ENCODE assay signal across 1 cellular context in the genomic region with DNA sequence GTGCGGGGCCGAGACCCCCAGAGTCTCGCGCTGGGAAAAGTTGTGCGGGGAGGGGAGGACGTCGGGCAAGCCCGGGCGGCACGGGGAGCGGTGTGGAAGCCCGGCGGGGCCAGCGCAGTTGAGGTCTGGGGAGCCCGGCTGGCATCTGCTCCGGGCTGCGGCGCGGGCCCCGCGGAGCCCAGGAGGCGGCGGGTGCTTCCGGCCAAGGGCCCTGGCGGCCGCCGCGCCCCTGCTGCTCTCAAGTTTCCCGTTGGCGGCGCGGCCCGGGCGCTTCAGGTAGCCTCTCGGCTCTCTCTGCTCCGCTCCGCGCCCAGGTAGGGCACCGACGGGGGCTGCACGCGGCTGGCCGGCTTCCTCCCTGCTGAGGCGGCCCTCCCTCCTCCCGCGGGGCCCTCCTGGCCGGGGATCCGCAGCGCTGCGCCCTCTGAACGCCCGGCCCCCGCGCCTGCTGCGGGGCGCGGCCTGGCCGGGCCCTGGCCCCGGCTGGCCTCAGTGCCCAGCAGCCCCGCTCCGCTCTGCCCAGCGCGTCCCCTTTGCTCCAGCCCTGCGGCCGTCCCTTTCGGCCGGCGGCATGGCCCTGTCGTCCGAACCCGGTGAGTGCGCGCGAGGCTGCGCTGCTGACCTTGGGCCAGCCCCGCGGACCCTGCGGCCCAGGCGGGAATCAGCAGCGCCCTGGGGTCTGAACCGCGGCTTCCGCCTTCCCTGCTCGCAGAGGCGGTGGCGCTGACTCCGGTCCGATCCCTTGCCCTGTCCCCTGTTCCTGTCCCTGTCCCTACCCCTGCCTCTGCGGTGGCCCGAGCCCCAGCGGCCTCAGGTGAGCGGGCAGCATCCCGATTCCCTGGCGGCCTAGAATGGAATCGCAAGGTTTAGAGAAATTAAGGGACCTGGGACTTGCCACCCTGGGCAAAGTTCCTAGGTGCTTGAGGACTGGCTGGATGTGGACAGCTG.
TF ChIP-seq lines count a peak whose summit lies in the region.

No MANE protein-coding gene starts in this region.

TF ChIP-seq in HepG2, 621 proteins besides CTCF, POLR2A, EP300 and RAD21 (continued from another document and continues in another):
- no peak for TF ChIP-seq EEA1 (CRISPR knock-in tag; IDR thresholded peaks at IDR 0.05; ENCODE audit: borderline replicate concordance)
- TF ChIP-seq KDM5B (CRISPR knock-in tag; IDR thresholded peaks at IDR 0.05; ENCODE audit: borderline replicate concordance) = no peak
- TF ChIP-seq, protein P1, sequence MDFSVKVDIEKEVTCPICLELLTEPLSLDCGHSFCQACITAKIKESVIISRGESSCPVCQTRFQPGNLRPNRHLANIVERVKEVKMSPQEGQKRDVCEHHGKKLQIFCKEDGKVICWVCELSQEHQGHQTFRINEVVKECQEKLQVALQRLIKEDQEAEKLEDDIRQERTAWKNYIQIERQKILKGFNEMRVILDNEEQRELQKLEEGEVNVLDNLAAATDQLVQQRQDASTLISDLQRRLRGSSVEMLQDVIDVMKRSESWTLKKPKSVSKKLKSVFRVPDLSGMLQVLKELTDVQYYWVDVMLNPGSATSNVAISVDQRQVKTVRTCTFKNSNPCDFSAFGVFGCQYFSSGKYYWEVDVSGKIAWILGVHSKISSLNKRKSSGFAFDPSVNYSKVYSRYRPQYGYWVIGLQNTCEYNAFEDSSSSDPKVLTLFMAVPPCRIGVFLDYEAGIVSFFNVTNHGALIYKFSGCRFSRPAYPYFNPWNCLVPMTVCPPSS (IDR thresholded peaks at IDR 0.05) = no peak
- no peak for TF ChIP-seq ZNF441 (CRISPR knock-in tag; IDR thresholded peaks at IDR 0.05; ENCODE audit: borderline replicate concordance)
- TF ChIP-seq CENPX (CRISPR knock-in tag; IDR thresholded peaks at IDR 0.05) = no peak
- no peak for TF ChIP-seq ZNF44 (CRISPR knock-in tag; IDR thresholded peaks at IDR 0.05)
- no peak for TF ChIP-seq ZMYM4 (CRISPR knock-in tag; IDR thresholded peaks at IDR 0.05)
- TF ChIP-seq, protein P2, sequence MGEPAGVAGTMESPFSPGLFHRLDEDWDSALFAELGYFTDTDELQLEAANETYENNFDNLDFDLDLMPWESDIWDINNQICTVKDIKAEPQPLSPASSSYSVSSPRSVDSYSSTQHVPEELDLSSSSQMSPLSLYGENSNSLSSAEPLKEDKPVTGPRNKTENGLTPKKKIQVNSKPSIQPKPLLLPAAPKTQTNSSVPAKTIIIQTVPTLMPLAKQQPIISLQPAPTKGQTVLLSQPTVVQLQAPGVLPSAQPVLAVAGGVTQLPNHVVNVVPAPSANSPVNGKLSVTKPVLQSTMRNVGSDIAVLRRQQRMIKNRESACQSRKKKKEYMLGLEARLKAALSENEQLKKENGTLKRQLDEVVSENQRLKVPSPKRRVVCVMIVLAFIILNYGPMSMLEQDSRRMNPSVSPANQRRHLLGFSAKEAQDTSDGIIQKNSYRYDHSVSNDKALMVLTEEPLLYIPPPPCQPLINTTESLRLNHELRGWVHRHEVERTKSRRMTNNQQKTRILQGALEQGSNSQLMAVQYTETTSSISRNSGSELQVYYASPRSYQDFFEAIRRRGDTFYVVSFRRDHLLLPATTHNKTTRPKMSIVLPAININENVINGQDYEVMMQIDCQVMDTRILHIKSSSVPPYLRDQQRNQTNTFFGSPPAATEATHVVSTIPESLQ (CRISPR knock-in tag; conservative IDR thresholded peaks at IDR 0.05) = no peak
- TF ChIP-seq, protein P3, sequence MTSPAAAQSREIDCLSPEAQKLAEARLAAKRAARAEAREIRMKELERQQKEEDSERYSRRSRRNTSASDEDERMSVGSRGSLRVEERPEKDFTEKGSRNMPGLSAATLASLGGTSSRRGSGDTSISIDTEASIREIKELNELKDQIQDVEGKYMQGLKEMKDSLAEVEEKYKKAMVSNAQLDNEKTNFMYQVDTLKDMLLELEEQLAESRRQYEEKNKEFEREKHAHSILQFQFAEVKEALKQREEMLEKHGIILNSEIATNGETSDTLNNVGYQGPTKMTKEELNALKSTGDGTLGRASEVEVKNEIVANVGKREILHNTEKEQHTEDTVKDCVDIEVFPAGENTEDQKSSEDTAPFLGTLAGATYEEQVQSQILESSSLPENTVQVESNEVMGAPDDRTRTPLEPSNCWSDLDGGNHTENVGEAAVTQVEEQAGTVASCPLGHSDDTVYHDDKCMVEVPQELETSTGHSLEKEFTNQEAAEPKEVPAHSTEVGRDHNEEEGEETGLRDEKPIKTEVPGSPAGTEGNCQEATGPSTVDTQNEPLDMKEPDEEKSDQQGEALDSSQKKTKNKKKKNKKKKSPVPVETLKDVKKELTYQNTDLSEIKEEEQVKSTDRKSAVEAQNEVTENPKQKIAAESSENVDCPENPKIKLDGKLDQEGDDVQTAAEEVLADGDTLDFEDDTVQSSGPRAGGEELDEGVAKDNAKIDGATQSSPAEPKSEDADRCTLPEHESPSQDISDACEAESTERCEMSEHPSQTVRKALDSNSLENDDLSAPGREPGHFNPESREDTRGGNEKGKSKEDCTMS (CRISPR knock-in tag; conservative IDR thresholded peaks at IDR 0.05) = no peak
- TF ChIP-seq, protein P4, sequence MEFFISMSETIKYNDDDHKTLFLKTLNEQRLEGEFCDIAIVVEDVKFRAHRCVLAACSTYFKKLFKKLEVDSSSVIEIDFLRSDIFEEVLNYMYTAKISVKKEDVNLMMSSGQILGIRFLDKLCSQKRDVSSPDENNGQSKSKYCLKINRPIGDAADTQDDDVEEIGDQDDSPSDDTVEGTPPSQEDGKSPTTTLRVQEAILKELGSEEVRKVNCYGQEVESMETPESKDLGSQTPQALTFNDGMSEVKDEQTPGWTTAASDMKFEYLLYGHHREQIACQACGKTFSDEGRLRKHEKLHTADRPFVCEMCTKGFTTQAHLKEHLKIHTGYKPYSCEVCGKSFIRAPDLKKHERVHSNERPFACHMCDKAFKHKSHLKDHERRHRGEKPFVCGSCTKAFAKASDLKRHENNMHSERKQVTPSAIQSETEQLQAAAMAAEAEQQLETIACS (CRISPR knock-in tag; IDR thresholded peaks at IDR 0.05) = no peak
- TF ChIP-seq YEATS4 (CRISPR knock-in tag; IDR thresholded peaks at IDR 0.05; ENCODE audit: borderline replicate concordance) = 0 out of 2 replicates have a peak, but pooled peaks have one; percentile 19
- TF ChIP-seq KDM4B (CRISPR knock-in tag; IDR thresholded peaks at IDR 0.05) = no peak
- no peak for TF ChIP-seq ZNF343 (CRISPR knock-in tag; IDR thresholded peaks at IDR 0.05)
- no peak for TF ChIP-seq ZNF605 (CRISPR knock-in tag; IDR thresholded peaks at IDR 0.05)
- TF ChIP-seq ZSCAN22 (CRISPR knock-in tag; IDR thresholded peaks at IDR 0.05) = no peak
- TF ChIP-seq ZNF720 (CRISPR knock-in tag; IDR thresholded peaks at IDR 0.05) = no peak
- no peak for TF ChIP-seq ZFAT (CRISPR knock-in tag; conservative IDR thresholded peaks at IDR 0.05)
- TF ChIP-seq RBFOX2 (IDR thresholded peaks at IDR 0.05; ENCODE audit: low read depth, low read length) = no peak
- TF ChIP-seq JUNB (CRISPR knock-in tag; IDR thresholded peaks at IDR 0.05; ENCODE audit: borderline replicate concordance) = no peak
- TF ChIP-seq, protein P5, sequence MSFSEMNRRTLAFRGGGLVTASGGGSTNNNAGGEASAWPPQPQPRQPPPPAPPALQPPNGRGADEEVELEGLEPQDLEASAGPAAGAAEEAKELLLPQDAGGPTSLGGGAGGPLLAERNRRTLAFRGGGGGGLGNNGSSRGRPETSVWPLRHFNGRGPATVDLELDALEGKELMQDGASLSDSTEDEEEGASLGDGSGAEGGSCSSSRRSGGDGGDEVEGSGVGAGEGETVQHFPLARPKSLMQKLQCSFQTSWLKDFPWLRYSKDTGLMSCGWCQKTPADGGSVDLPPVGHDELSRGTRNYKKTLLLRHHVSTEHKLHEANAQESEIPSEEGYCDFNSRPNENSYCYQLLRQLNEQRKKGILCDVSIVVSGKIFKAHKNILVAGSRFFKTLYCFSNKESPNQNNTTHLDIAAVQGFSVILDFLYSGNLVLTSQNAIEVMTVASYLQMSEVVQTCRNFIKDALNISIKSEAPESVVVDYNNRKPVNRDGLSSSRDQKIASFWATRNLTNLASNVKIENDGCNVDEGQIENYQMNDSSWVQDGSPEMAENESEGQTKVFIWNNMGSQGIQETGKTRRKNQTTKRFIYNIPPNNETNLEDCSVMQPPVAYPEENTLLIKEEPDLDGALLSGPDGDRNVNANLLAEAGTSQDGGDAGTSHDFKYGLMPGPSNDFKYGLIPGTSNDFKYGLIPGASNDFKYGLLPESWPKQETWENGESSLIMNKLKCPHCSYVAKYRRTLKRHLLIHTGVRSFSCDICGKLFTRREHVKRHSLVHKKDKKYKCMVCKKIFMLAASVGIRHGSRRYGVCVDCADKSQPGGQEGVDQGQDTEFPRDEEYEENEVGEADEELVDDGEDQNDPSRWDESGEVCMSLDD (CRISPR knock-in tag; IDR thresholded peaks at IDR 0.05; ENCODE audit: borderline replicate concordance) = no peak
- no peak for TF ChIP-seq ZNF713 (CRISPR knock-in tag; IDR thresholded peaks at IDR 0.05)
- no peak for TF ChIP-seq ZNF382 (CRISPR knock-in tag; IDR thresholded peaks at IDR 0.05; ENCODE audit: borderline replicate concordance)
- no peak for TF ChIP-seq ZIK1 (CRISPR knock-in tag; IDR thresholded peaks at IDR 0.05; ENCODE audit: borderline replicate concordance, low read depth)
- TF ChIP-seq ZNF737 (CRISPR knock-in tag; IDR thresholded peaks at IDR 0.05; ENCODE audit: borderline replicate concordance) = no peak
- no peak for TF ChIP-seq TARDBP (CRISPR knock-in tag; IDR thresholded peaks at IDR 0.05)
- no peak for TF ChIP-seq ZNF616 (CRISPR knock-in tag; IDR thresholded peaks at IDR 0.05; ENCODE audit: low read depth)
- no peak for TF ChIP-seq IRF2 (CRISPR knock-in tag; IDR thresholded peaks at IDR 0.05)
- TF ChIP-seq KDM2A (CRISPR knock-in tag; IDR thresholded peaks at IDR 0.05; ENCODE audit: borderline replicate concordance, low read depth) = no peak
- TF ChIP-seq ZFP90 (CRISPR knock-in tag; IDR thresholded peaks at IDR 0.05; ENCODE audit: borderline replicate concordance) = no peak
- TF ChIP-seq ZNF768 (CRISPR knock-in tag; IDR thresholded peaks at IDR 0.05) = peak; percentile 24; the same call in 1 of the 2 replicates
- TF ChIP-seq NFYB (CRISPR knock-in tag; IDR thresholded peaks at IDR 0.05) = no peak
- no peak for TF ChIP-seq SATB2 (CRISPR knock-in tag; IDR thresholded peaks at IDR 0.05)
- TF ChIP-seq, protein P6, sequence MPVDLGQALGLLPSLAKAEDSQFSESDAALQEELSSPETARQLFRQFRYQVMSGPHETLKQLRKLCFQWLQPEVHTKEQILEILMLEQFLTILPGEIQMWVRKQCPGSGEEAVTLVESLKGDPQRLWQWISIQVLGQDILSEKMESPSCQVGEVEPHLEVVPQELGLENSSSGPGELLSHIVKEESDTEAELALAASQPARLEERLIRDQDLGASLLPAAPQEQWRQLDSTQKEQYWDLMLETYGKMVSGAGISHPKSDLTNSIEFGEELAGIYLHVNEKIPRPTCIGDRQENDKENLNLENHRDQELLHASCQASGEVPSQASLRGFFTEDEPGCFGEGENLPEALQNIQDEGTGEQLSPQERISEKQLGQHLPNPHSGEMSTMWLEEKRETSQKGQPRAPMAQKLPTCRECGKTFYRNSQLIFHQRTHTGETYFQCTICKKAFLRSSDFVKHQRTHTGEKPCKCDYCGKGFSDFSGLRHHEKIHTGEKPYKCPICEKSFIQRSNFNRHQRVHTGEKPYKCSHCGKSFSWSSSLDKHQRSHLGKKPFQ (CRISPR knock-in tag; IDR thresholded peaks at IDR 0.05; ENCODE audit: insufficient replicate concordance) = no peak
- TF ChIP-seq, protein P7, sequence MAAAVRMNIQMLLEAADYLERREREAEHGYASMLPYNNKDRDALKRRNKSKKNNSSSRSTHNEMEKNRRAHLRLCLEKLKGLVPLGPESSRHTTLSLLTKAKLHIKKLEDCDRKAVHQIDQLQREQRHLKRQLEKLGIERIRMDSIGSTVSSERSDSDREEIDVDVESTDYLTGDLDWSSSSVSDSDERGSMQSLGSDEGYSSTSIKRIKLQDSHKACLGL (CRISPR knock-in tag; IDR thresholded peaks at IDR 0.05) = no peak
- TF ChIP-seq ZFY (CRISPR knock-in tag; IDR thresholded peaks at IDR 0.05) = peak; percentile 66
- TF ChIP-seq, protein P8, sequence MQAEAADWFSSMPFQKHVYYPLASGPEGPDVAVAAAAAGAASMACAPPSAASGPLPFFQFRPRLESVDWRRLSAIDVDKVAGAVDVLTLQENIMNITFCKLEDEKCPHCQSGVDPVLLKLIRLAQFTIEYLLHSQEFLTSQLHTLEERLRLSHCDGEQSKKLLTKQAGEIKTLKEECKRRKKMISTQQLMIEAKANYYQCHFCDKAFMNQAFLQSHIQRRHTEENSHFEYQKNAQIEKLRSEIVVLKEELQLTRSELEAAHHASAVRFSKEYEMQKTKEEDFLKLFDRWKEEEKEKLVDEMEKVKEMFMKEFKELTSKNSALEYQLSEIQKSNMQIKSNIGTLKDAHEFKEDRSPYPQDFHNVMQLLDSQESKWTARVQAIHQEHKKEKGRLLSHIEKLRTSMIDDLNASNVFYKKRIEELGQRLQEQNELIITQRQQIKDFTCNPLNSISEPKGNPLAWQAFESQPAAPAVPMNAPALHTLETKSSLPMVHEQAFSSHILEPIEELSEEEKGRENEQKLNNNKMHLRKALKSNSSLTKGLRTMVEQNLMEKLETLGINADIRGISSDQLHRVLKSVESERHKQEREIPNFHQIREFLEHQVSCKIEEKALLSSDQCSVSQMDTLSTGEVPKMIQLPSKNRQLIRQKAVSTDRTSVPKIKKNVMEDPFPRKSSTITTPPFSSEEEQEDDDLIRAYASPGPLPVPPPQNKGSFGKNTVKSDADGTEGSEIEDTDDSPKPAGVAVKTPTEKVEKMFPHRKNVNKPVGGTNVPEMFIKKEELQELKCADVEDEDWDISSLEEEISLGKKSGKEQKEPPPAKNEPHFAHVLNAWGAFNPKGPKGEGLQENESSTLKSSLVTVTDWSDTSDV (CRISPR knock-in tag; IDR thresholded peaks at IDR 0.05) = no peak
- TF ChIP-seq, protein P9, sequence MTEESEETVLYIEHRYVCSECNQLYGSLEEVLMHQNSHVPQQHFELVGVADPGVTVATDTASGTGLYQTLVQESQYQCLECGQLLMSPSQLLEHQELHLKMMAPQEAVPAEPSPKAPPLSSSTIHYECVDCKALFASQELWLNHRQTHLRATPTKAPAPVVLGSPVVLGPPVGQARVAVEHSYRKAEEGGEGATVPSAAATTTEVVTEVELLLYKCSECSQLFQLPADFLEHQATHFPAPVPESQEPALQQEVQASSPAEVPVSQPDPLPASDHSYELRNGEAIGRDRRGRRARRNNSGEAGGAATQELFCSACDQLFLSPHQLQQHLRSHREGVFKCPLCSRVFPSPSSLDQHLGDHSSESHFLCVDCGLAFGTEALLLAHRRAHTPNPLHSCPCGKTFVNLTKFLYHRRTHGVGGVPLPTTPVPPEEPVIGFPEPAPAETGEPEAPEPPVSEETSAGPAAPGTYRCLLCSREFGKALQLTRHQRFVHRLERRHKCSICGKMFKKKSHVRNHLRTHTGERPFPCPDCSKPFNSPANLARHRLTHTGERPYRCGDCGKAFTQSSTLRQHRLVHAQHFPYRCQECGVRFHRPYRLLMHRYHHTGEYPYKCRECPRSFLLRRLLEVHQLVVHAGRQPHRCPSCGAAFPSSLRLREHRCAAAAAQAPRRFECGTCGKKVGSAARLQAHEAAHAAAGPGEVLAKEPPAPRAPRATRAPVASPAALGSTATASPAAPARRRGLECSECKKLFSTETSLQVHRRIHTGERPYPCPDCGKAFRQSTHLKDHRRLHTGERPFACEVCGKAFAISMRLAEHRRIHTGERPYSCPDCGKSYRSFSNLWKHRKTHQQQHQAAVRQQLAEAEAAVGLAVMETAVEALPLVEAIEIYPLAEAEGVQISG (CRISPR knock-in tag; IDR thresholded peaks at IDR 0.05) = peak; percentile 18; the same call in 1 of the 2 replicates
